Comparison of ENCODE assay signal across 17 cellular contexts in genomic region chr17:6570731-6571465, GRCh38. TPM values are rescaled to one million over a fixed set of nuclear protein-coding genes. Genes with fewer than 3 reads are reported as not detected.
DNase-seq lines count a peak whose midpoint lies in the region; TF ChIP-seq lines count a peak whose summit lies in the region.
"Had no signal": no experiment of that assay in that cellular context is flagged by ENCODE, and none has a peak within 500 bp of the region (broad histone marks: within the 10 kb centered on the region; RNA-seq: fewer than 3 reads in every experiment).

No MANE protein-coding gene starts in this region.

- WGBS in stomach, 5 donors = 84 to 96% (median 90%) methylated on average over 12 to 19 of the region's 19 CpGs

- no peak for TF ChIP-seq POLR2A in stomach (IDR thresholded peaks at IDR 0.05)

- H3K9me3 Mint-ChIP-seq in mesothelial cell of epicardium = no peaks in the 10 kb centered on the region
- H3K9me3 Mint-ChIP-seq: CD8-positive, alpha-beta memory T cell; GM23338 had no signal

- H3K4me3 Mint-ChIP-seq in mesothelial cell of epicardium = no peak overlapping the region
- H3K4me3 Mint-ChIP-seq: CD8-positive, alpha-beta memory T cell; GM23338 had no signal

- intact Hi-C loops in stomach (cut with DNase I; ENCODE audit: low total_unique reads) = no loop called here

- peaks cover 40% of the 10 kb centered on the region for H3K4me1 Mint-ChIP-seq in mesothelial cell of epicardium

- no peak overlapping the region for H3K4me3 ChIP-seq in stomach
- H3K4me3 ChIP-seq: GM23338, PC-9 had no signal

- peaks cover 0 to 4% (median 0%) of the 10 kb centered on the region in 4 donors for H3K36me3 ChIP-seq in stomach

- H3K27ac Mint-ChIP-seq in mesothelial cell of epicardium = peak overlapping the region; percentile 85
- H3K27ac Mint-ChIP-seq: CD8-positive, alpha-beta memory T cell had no signal

- no peaks in the 10 kb centered on the region for H3K27me3 ChIP-seq in stomach

- DNase-seq in NCI-H1417 (lab: John Stamatoyannopoulos, UW) = peak in 2 of 3 experiments; percentile 8 to 15
- no peak for DNase-seq in NCI-H1417 treated with DMSO at 0.1 percent for 48 hours (lab: John Stamatoyannopoulos, UW)
- peak; percentile 51 for DNase-seq in cerebellum (ENCODE audit: low spot score)
- no peak for DNase-seq in mesothelial cell of epicardium (ENCODE audit: low spot score in 2 of 2, unreplicated experiment in 2 of 2)
- peak; percentile 10 for DNase-seq in stomach
- DNase-seq in SIG-M5 treated with dmso at 0.1 percent for 504 hours (lab: John Stamatoyannopoulos, UW; ENCODE audit: unreplicated experiment) = no peak
- no peak for DNase-seq in stimulated activated CD4-positive, alpha-beta T cell treated with anti-CD3 and anti-CD28 coated beads, Interleukin-4, amount 100 ng/mL, for 24 hours
- DNase-seq in activated gamma-delta T cell (lab: John Stamatoyannopoulos, UW) = no peak
- DNase-seq: 8988T; CD8-positive, alpha-beta memory T cell; DMS79 treated with DMSO at 0.1 percent for 48 hours; NCI-H1048; NCI-H187; NCI-H69; PC-9 had no signal

- peak overlapping the region in 1 of 5 donors; percentile 70 for H3K27ac ChIP-seq in stomach
- H3K27ac ChIP-seq: KMS-11, PC-9 had no signal

- H3K36me3 Mint-ChIP-seq in mesothelial cell of epicardium = no peaks in the 10 kb centered on the region

- no peak for TF ChIP-seq CTCF in mesothelial cell of epicardium (IDR thresholded peaks at IDR 0.05; ENCODE audit: unreplicated experiment)
- no peak for TF ChIP-seq CTCF in stomach (IDR thresholded peaks at IDR 0.05)

- H3K9me3 ChIP-seq in stomach = no peaks in the 10 kb centered on the region

- peaks cover 7 to 15% (median 11%) of the 10 kb centered on the region in 4 donors for H3K4me1 ChIP-seq in stomach

- peak; percentile 46 for TF ChIP-seq EP300 in stomach (IDR thresholded peaks at IDR 0.05)

- H3K27me3 Mint-ChIP-seq in mesothelial cell of epicardium (ENCODE audit: low read depth) = no peaks in the 10 kb centered on the region

RNA-seq across cellular contexts. Expression of gene PITPNM3, which starts 14.5 kb away (rescaled TPM):
- 10.1 TPM for total RNA-seq in cerebellum
- total RNA-seq in mesothelial cell of epicardium = 1.9 to 2.4 TPM (median 2.3 TPM) in 3 replicates
- 10 to 100 TPM in 3 of 5 donors, 1 to 10 TPM in 2; 4.3 to 19.3 (median 13.4) TPM for total RNA-seq in stomach
- polyA plus RNA-seq in stomach = 1 to 10 TPM; 1.1 to 4.9 (median 2.4) TPM
- polyA plus RNA-seq: CD8-positive, alpha-beta memory T cell had no signal

Comparison
In these comparisons a context has a peak if more than half of its experiments do, and no peak if none do; other contexts are left out.
1. DNase-seq: peak in NCI-H1417 (2 of 3), cerebellum (single experiment) and stomach (single experiment); none in NCI-H1417 treated with DMSO at 0.1 percent for 48 hours (single experiment), mesothelial cell of epicardium (0 of 2), SIG-M5 treated with dmso at 0.1 percent for 504 hours (single experiment), stimulated activated CD4-positive, alpha-beta T cell treated with anti-CD3 and anti-CD28 coated beads, Interleukin-4, amount 100 ng/mL, for 24 hours (single experiment) and activated gamma-delta T cell (single experiment).